Comparison of ENCODE assay signal across 8 cellular contexts in genomic region chr11:65652511-65653228, GRCh38. TPM values are rescaled to one million over a fixed set of nuclear protein-coding genes. Genes with fewer than 3 reads are reported as not detected.
DNase-seq lines count a peak whose midpoint lies in the region; ATAC-seq and TF ChIP-seq lines count a peak whose summit lies in the region.

No MANE protein-coding gene starts in this region.

- WGBS in gastroesophageal sphincter (ENCODE audit: low coverage in 1 of 2), 2 donors, result 0% methylated on average over 1 of the region's 68 CpGs
- WGBS in suprapubic skin, result 0% methylated on average over 13 of the region's 68 CpGs

- CTCF ChIA-PET in HEK293T (lab: Yijun Ruan, JAX), result no interaction called here
- CTCF ChIA-PET in activated naive CD4-positive, alpha-beta T cell treated with anti-CD3 and anti-CD28 coated beads, Interleukin-2, amount 10 ng/mL, durations not matched to agents 7 days and 5 days (lab: Charles Lee), result interaction anchor here (0.6 to 2.6 kb wide), 7 partner anchors 11 to 60 kb away, joined by 3 to 12 read pairs (median 3); partner anchors contain the start of gene SIPA1

- TF ChIP-seq POLR2A in gastroesophageal sphincter (IDR thresholded peaks at IDR 0.05) (peak; percentile 65 to 70), suprapubic skin (IDR thresholded peaks at IDR 0.05) (peak in 1 of 2 donors; percentile 40)

- H3K4me1 ChIP-seq in gastroesophageal sphincter (peaks cover 0 to 63% (median 31%) of the 10 kb centered on the region in 3 donors), suprapubic skin (peaks cover 51% of the 10 kb centered on the region)

- peaks cover 46% of the 10 kb centered on the region for H3K4me1 Mint-ChIP-seq in activated naive CD4-positive, alpha-beta T cell treated with anti-CD3 and anti-CD28 coated beads, Interleukin-2, amount 10 ng/mL, durations not matched to agents 7 days and 5 days

- H3K36me3 ChIP-seq in gastroesophageal sphincter, result peaks cover 0 to 72% of the 10 kb centered on the region in 2 donors
- peaks cover 59% of the 10 kb centered on the region for H3K36me3 ChIP-seq in suprapubic skin

- H3K27me3 Mint-ChIP-seq in activated naive CD4-positive, alpha-beta T cell treated with anti-CD3 and anti-CD28 coated beads, Interleukin-2, amount 10 ng/mL, durations not matched to agents 7 days and 5 days, result no peaks in the 10 kb centered on the region

- H3K9me3 ChIP-seq in gastroesophageal sphincter (no peaks in the 10 kb centered on the region), suprapubic skin (no peaks in the 10 kb centered on the region)

- H3K27ac ChIP-seq in gastroesophageal sphincter (peak overlapping the region; percentile 83 to 98 (median 92)), suprapubic skin (peak overlapping the region; percentile 94)

- H3K9me3 Mint-ChIP-seq in activated naive CD4-positive, alpha-beta T cell treated with anti-CD3 and anti-CD28 coated beads, Interleukin-2, amount 10 ng/mL, durations not matched to agents 7 days and 5 days, result no peaks in the 10 kb centered on the region

- peak; percentile 99 for DNase-seq in GM03348 (ENCODE audit: low spot score)
- peak; percentile 96 for DNase-seq in HEK293T (ENCODE audit: extremely low spot score)
- DNase-seq in MV-4-11 (lab: John Stamatoyannopoulos, UW), result peak; percentile 92
- peak; percentile 87 for DNase-seq in SK-MEL-5 (ENCODE audit: low read depth, low spot score)
- peak; percentile 96 for DNase-seq in activated naive CD4-positive, alpha-beta T cell treated with anti-CD3 and anti-CD28 coated beads, Interleukin-2, amount 10 ng/mL, durations not matched to agents 7 days and 5 days
- DNase-seq in occipital lobe (lab: John Stamatoyannopoulos, UW), result peak; percentile 82
- DNase-seq in suprapubic skin (ENCODE audit: low spot score in 2 of 2), result peak; percentile 96 to 97

- TF ChIP-seq EP300 in gastroesophageal sphincter (IDR thresholded peaks at IDR 0.05) (no peak), suprapubic skin (IDR thresholded peaks at IDR 0.05) (no peak)

- peaks cover 65% of the 10 kb centered on the region for H3K36me3 Mint-ChIP-seq in activated naive CD4-positive, alpha-beta T cell treated with anti-CD3 and anti-CD28 coated beads, Interleukin-2, amount 10 ng/mL, durations not matched to agents 7 days and 5 days

- H3K27ac Mint-ChIP-seq in activated naive CD4-positive, alpha-beta T cell treated with anti-CD3 and anti-CD28 coated beads, Interleukin-2, amount 10 ng/mL, durations not matched to agents 7 days and 5 days, result peak overlapping the region; percentile 89

- in situ Hi-C loops in SK-MEL-5 (cut with HindIII; ENCODE audit: low pct_unique_long_range_greater_than_20kb, low sequenced_read_pairs), result no loop called here

- H3K4me3 Mint-ChIP-seq in activated naive CD4-positive, alpha-beta T cell treated with anti-CD3 and anti-CD28 coated beads, Interleukin-2, amount 10 ng/mL, durations not matched to agents 7 days and 5 days, result peak overlapping the region; percentile 80

- ATAC-seq in gastroesophageal sphincter, result peak; percentile 91

- H3K27me3 ChIP-seq in gastroesophageal sphincter, result no peaks in the 10 kb centered on the region
- H3K27me3 ChIP-seq in suprapubic skin, result no peaks in the 10 kb centered on the region

- TF ChIP-seq CTCF in gastroesophageal sphincter (IDR thresholded peaks at IDR 0.05) (peak in 1 of 4 experiments; percentile 33), suprapubic skin (IDR thresholded peaks at IDR 0.05) (no peak)

- POLR2A ChIA-PET in HEK293T (lab: Yijun Ruan, JAX), result interaction anchor here (0.8 to 3.2 kb wide), 9 partner anchors 10 to 236 kb away, joined by 3 to 37 read pairs (median 5); partner anchors contain the start of genes FIBP, KAT5, MAP3K11 and PCNX3

- H3K4me3 ChIP-seq in gastroesophageal sphincter, result peak overlapping the region; percentile 36 to 58
- H3K4me3 ChIP-seq in suprapubic skin, result peak overlapping the region; percentile 55

TF ChIP-seq in HEK293T, 16 proteins besides CTCF, POLR2A, EP300 and RAD21:
- TF ChIP-seq, protein P1, sequence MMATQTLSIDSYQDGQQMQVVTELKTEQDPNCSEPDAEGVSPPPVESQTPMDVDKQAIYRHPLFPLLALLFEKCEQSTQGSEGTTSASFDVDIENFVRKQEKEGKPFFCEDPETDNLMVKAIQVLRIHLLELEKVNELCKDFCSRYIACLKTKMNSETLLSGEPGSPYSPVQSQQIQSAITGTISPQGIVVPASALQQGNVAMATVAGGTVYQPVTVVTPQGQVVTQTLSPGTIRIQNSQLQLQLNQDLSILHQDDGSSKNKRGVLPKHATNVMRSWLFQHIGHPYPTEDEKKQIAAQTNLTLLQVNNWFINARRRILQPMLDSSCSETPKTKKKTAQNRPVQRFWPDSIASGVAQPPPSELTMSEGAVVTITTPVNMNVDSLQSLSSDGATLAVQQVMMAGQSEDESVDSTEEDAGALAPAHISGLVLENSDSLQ (IDR thresholded peaks at IDR 0.05), result no peak
- TF ChIP-seq L3MBTL2 (conservative IDR thresholded peaks at IDR 0.05) (peak; percentile 66; the same call in 1 of the 2 replicates), ELF4 (IDR thresholded peaks at IDR 0.05) (peak; percentile 71)

RNA-seq across cellular contexts. Expression of gene RELA, which starts 10.0 kb away (rescaled TPM):
- 16.6 and 26.1 TPM in 2 replicates for total RNA-seq in SK-MEL-5 (2014; rRNA removed; shearing (Covaris generic))
- 64.2 and 75.7 TPM in 2 replicates for polyA plus RNA-seq in SK-MEL-5 (2015; cell fraction: cytosol; rRNA removed)
- 75.0 and 119 TPM in 2 replicates for polyA plus RNA-seq in SK-MEL-5 (2015; cell fraction: nucleus; rRNA removed)
- total RNA-seq in gastroesophageal sphincter (10 to 100 TPM; 47.3 to 78.8 (median 63.9) TPM), occipital lobe (12.6 TPM), suprapubic skin (100 to 1,000 TPM in 2 of 4 donors, 10 to 100 TPM in 2; 71.7 to 111 (median 93.5) TPM)

RNA-seq across cellular contexts. Expression of gene SIPA1, which starts 14.8 kb away (rescaled TPM):
- 13.7 and 15.8 TPM in 2 replicates for total RNA-seq in SK-MEL-5 (2014; rRNA removed; shearing (Covaris generic))
- polyA plus RNA-seq in SK-MEL-5 (2015; cell fraction: cytosol; rRNA removed), result 21.7 and 39.8 TPM in 2 replicates
- 32.2 and 39.9 TPM in 2 replicates for polyA plus RNA-seq in SK-MEL-5 (2015; cell fraction: nucleus; rRNA removed)
- total RNA-seq in gastroesophageal sphincter (10 to 100 TPM; 32.9 to 45.0 (median 38.3) TPM), occipital lobe (3.7 TPM), suprapubic skin (10 to 100 TPM; 14.9 to 21.6 (median 19.0) TPM)

RNA-seq across cellular contexts. Expression of gene PCNX3, which starts 37.1 kb away (rescaled TPM):
- 10.4 and 11.3 TPM in 2 replicates for total RNA-seq in SK-MEL-5 (2014; rRNA removed; shearing (Covaris generic))
- 48.3 and 57.7 TPM in 2 replicates for polyA plus RNA-seq in SK-MEL-5 (2015; cell fraction: cytosol; rRNA removed)
- polyA plus RNA-seq in SK-MEL-5 (2015; cell fraction: nucleus; rRNA removed), result 85.9 and 90.5 TPM in 2 replicates
- 10 to 100 TPM; 15.9 to 40.1 (median 19.3) TPM for total RNA-seq in gastroesophageal sphincter
- 7.0 TPM for total RNA-seq in occipital lobe
- 10 to 100 TPM; 38.5 to 59.3 (median 43.6) TPM for total RNA-seq in suprapubic skin

RNA-seq across cellular contexts. Expression of gene MAP3K11, which starts 38.6 kb away (rescaled TPM):
- 19.3 and 23.4 TPM in 2 replicates for total RNA-seq in SK-MEL-5 (2014; rRNA removed; shearing (Covaris generic))
- 56.1 and 63.1 TPM in 2 replicates for polyA plus RNA-seq in SK-MEL-5 (2015; cell fraction: cytosol; rRNA removed)
- 23.3 and 32.6 TPM in 2 replicates for polyA plus RNA-seq in SK-MEL-5 (2015; cell fraction: nucleus; rRNA removed)
- total RNA-seq in gastroesophageal sphincter (10 to 100 TPM; 20.5 to 35.3 (median 28.0) TPM), occipital lobe (9.0 TPM), suprapubic skin (10 to 100 TPM; 29.2 to 45.5 (median 37.0) TPM)

RNA-seq across cellular contexts. Expression of gene KCNK7, which starts 57.1 kb away (rescaled TPM):
- total RNA-seq in SK-MEL-5 (2014; rRNA removed; shearing (Covaris generic)), result not detected in 2 replicates
- polyA plus RNA-seq in SK-MEL-5 (2015; cell fraction: cytosol; rRNA removed), result 0.11 and 0.53 TPM in 2 replicates
- not detected in 2 replicates for polyA plus RNA-seq in SK-MEL-5 (2015; cell fraction: nucleus; rRNA removed)
- total RNA-seq in gastroesophageal sphincter (1 to 10 TPM in 1 of 4 donors, under 1 TPM in 2, not detected in 1; 0.40 to 1.5 (median 0.93) TPM), occipital lobe (0.31 TPM), suprapubic skin (100 to 1,000 TPM in 3 of 4 donors, 10 to 100 TPM in 1; 32.6 to 183 (median 144) TPM)

Comparison
In these comparisons a context has a peak if more than half of its experiments do, and no peak if none do; other contexts are left out.
1. Peak in every context shown above with its lines: DNase-seq, ATAC-seq, H3K4me3 ChIP-seq and H3K27ac ChIP-seq.